Comparison of ENCODE assay signal across 32 cellular contexts in the genomic region with DNA sequence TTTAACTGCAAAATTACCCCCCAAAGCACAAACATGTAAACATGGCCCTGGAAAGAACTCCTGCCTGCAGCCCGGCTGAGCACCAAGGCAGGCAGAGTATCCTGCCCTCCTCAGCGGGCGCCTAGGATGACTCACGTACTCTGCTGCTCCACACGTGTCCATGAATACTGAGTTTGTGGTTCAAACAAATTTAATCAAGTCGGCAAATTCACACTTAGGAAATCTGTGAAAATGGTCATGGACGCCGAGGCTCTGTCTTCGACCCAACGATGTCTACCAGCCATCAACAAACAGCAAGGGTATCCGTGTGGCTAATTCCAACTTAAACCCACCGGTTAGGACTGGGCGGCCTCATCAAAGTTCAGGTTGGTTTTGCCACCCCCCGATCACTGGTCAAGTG.
"Had no signal": no experiment of that assay in that cellular context is flagged by ENCODE, and none has a peak within 500 bp of the region (broad histone marks: within the 10 kb centered on the region; RNA-seq: fewer than 3 reads in every experiment).

No MANE protein-coding gene starts in this region.

- H3K27me3 ChIP-seq: adrenal gland, breast epithelium, cardiac muscle cell, colonic mucosa had no signal

- H3K9me3 ChIP-seq: adrenal gland, breast epithelium, colonic mucosa had no signal

- H3K27ac ChIP-seq: adrenal gland, cardiac muscle cell, colonic mucosa had no signal

- FAIRE-seq: endometrium, frontal cortex had no signal

- H3K27ac Mint-ChIP-seq: activated CD4-positive, alpha-beta memory T cell treated with anti-CD3 and anti-CD28 coated beads for 36 hours; activated CD4-positive, alpha-beta T cell treated with anti-CD3 and anti-CD28 coated beads for 36 hours; activated CD4-positive, alpha-beta T cell treated with anti-CD3 and anti-CD28 coated beads, Interleukin-2, amount 10 ng/mL, durations not matched to agents 24 days and 14 days; activated CD8-positive, alpha-beta memory T cell treated with anti-CD3 and anti-CD28 coated beads, Interleukin-2, amount 10 ng/mL, durations not matched to agents 7 days and 5 days; activated CD8-positive, alpha-beta T cell treated with anti-CD3 and anti-CD28 coated beads, Interleukin-2, amount 10 ng/mL, durations not matched to agents 7 days and 5 days; activated naive CD8-positive, alpha-beta T cell treated with anti-CD3 and anti-CD28 coated beads for 36 hours; activated naive CD8-positive, alpha-beta T cell treated with anti-CD3 and anti-CD28 coated beads, Interleukin-2, amount 50 U/mL, for 24 hours; activated T-cell treated with anti-CD3 and anti-CD28 coated beads, Interleukin-2, amount 50 U/mL, for 72 hours; T-helper 17 cell; T-helper 2 cell treated with Interferon-gamma antibody and Interleukin-4, amounts not matched to agents 5 μg/mL and 100 μg/mL, for 36 hours had no signal

- H3K4me3 Mint-ChIP-seq: activated CD4-positive, alpha-beta memory T cell treated with anti-CD3 and anti-CD28 coated beads for 36 hours; activated CD4-positive, alpha-beta T cell treated with anti-CD3 and anti-CD28 coated beads for 36 hours; activated CD4-positive, alpha-beta T cell treated with anti-CD3 and anti-CD28 coated beads, Interleukin-2, amount 10 ng/mL, durations not matched to agents 24 days and 14 days; activated CD8-positive, alpha-beta memory T cell treated with anti-CD3 and anti-CD28 coated beads, Interleukin-2, amount 10 ng/mL, durations not matched to agents 7 days and 5 days; activated CD8-positive, alpha-beta T cell treated with anti-CD3 and anti-CD28 coated beads, Interleukin-2, amount 10 ng/mL, durations not matched to agents 7 days and 5 days; activated naive CD8-positive, alpha-beta T cell treated with anti-CD3 and anti-CD28 coated beads for 36 hours; activated naive CD8-positive, alpha-beta T cell treated with anti-CD3 and anti-CD28 coated beads, Interleukin-2, amount 50 U/mL, for 24 hours; activated T-cell treated with anti-CD3 and anti-CD28 coated beads, Interleukin-2, amount 50 U/mL, for 72 hours; brain; T-helper 17 cell; T-helper 2 cell treated with Interferon-gamma antibody and Interleukin-4, amounts not matched to agents 5 μg/mL and 100 μg/mL, for 36 hours had no signal

- H3K27me3 Mint-ChIP-seq: activated CD4-positive, alpha-beta memory T cell treated with anti-CD3 and anti-CD28 coated beads for 36 hours; activated CD4-positive, alpha-beta T cell treated with anti-CD3 and anti-CD28 coated beads for 36 hours; activated CD4-positive, alpha-beta T cell treated with anti-CD3 and anti-CD28 coated beads, Interleukin-2, amount 10 ng/mL, durations not matched to agents 24 days and 14 days; activated CD8-positive, alpha-beta memory T cell treated with anti-CD3 and anti-CD28 coated beads, Interleukin-2, amount 10 ng/mL, durations not matched to agents 7 days and 5 days; activated naive CD8-positive, alpha-beta T cell treated with anti-CD3 and anti-CD28 coated beads for 36 hours; activated naive CD8-positive, alpha-beta T cell treated with anti-CD3 and anti-CD28 coated beads, Interleukin-2, amount 50 U/mL, for 24 hours; brain; T-helper 17 cell had no signal

- H3K4me1 ChIP-seq: adrenal gland, breast epithelium, colonic mucosa had no signal

- ATAC-seq: activated CD4-positive, alpha-beta T cell treated with anti-CD3 and anti-CD28 coated beads for 36 hours; activated CD8-positive, alpha-beta memory T cell treated with anti-CD3 and anti-CD28 coated beads, Interleukin-2, amount 10 ng/mL, durations not matched to agents 7 days and 5 days; activated CD8-positive, alpha-beta T cell treated with anti-CD3 and anti-CD28 coated beads, Interleukin-2, amount 10 ng/mL, durations not matched to agents 7 days and 5 days; activated naive CD8-positive, alpha-beta T cell treated with anti-CD3 and anti-CD28 coated beads, Interleukin-2, amount 50 U/mL, for 24 hours; activated T-cell treated with anti-CD3 and anti-CD28 coated beads, Interleukin-2, amount 50 U/mL, for 72 hours; esophagus mucosa; T-helper 17 cell had no signal

- H3K4me3 ChIP-seq: adrenal gland, cardiac muscle cell, colonic mucosa had no signal

- H3K9me3 Mint-ChIP-seq: activated CD4-positive, alpha-beta memory T cell treated with anti-CD3 and anti-CD28 coated beads for 36 hours; activated CD4-positive, alpha-beta T cell treated with anti-CD3 and anti-CD28 coated beads, Interleukin-2, amount 10 ng/mL, durations not matched to agents 24 days and 14 days; activated naive CD8-positive, alpha-beta T cell treated with anti-CD3 and anti-CD28 coated beads for 36 hours; activated naive CD8-positive, alpha-beta T cell treated with anti-CD3 and anti-CD28 coated beads, Interleukin-2, amount 50 U/mL, for 24 hours; activated T-cell treated with anti-CD3 and anti-CD28 coated beads, Interleukin-2, amount 50 U/mL, for 72 hours; brain; T-helper 2 cell treated with Interferon-gamma antibody and Interleukin-4, amounts not matched to agents 5 μg/mL and 100 μg/mL, for 36 hours had no signal

- H3K4me1 Mint-ChIP-seq: brain had no signal

- DNase-seq: activated CD4-positive, alpha-beta memory T cell treated with anti-CD3 and anti-CD28 coated beads for 36 hours; activated CD4-positive, alpha-beta T cell treated with anti-CD3 and anti-CD28 coated beads for 36 hours; activated CD4-positive, alpha-beta T cell treated with anti-CD3 and anti-CD28 coated beads, Interleukin-2, amount 10 ng/mL, durations not matched to agents 24 days and 14 days; activated CD4-positive, CD25-positive, alpha-beta regulatory T cell; activated CD4-positive, CD25-positive, alpha-beta regulatory T cell treated with anti-CD3 and anti-CD28 coated beads, Interleukin-2, amount 50 U/mL, for 72 hours; activated CD8-positive, alpha-beta memory T cell treated with anti-CD3 and anti-CD28 coated beads, Interleukin-2, amount 10 ng/mL, durations not matched to agents 7 days and 5 days; activated CD8-positive, alpha-beta memory T cell treated with anti-CD3 and anti-CD28 coated beads, Interleukin-2, amount 50 U/mL, for 4 hours; activated CD8-positive, alpha-beta T cell treated with anti-CD3 and anti-CD28 coated beads, Interleukin-2, amount 10 ng/mL, durations not matched to agents 7 days and 5 days; activated gamma-delta T cell; activated naive CD4-positive, alpha-beta T cell; activated naive CD4-positive, alpha-beta T cell treated with anti-CD3 and anti-CD28 coated beads, Interleukin-2, amount 50 U/mL, for 16 hours; activated naive CD8-positive, alpha-beta T cell treated with anti-CD3 and anti-CD28 coated beads for 36 hours; activated naive CD8-positive, alpha-beta T cell treated with anti-CD3 and anti-CD28 coated beads, Interleukin-2, amount 50 U/mL, for 24 hours; activated T-cell treated with anti-CD3 and anti-CD28 coated beads, Interleukin-2, amount 50 U/mL, for 1 hour; activated T-cell treated with anti-CD3 and anti-CD28 coated beads, Interleukin-2, amount 50 U/mL, for 72 hours; adrenal gland; aorta; central memory CD4-positive, alpha-beta T cell; cerebellar nuclear complex; colonic mucosa; effector CD8-positive, alpha-beta T cell; foreskin fibroblast; T-helper 1 cell; T-helper 17 cell; T1000 had no signal
